In the genomic region with DNA sequence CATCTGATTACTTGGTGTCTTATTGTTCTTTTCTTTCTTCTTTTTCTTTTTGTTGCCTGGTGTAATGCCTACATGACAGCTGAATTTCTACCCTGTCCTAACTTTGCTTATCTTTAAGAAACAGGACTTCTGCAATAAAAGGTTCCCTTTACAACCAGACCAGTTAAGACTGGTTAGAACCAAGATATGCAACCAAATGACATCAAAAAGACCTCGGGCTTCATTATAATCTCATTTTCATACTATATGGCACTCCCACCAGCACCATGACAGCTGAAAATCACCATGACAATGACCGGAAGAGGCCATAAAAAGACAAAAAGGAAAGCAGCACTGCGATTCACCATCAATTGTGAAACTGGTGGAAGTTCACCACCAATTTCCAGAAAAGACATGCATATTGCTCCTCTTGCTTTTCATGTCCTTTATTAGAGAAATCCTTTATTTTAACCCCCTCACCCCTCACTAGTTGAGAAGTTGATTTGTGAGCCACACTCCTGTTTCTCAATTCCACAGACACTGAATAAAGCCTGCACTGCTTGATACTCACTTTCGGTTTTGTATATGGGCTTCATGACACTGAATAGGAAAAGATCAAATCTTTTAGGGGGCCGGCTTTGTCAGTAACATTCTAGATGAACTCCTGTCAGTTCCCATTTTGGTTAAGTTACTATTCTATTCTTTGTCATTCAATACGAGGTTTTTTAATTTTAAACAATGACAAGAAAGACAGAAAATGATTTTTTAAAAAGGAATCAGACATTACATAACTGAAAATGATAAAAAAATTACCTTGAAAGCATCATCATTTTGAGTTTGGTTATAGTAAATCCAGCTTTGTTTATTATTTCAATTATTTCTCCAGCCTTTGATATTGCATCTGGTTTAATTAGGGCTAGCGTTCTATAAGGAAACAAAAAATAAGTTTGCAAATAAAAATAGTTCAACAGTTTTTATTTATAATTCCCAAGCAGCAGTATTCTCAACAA, we compare ENCODE assay signal across 9 cellular contexts. TPM values are rescaled to one million over a fixed set of nuclear protein-coding genes. Genes with fewer than 3 reads are reported as not detected.
DNase-seq lines count a peak whose midpoint lies in the region; ATAC-seq and TF ChIP-seq lines count a peak whose summit lies in the region.
"Had no signal": no experiment of that assay in that cellular context is flagged by ENCODE, and none has a peak within 500 bp of the region (broad histone marks: within the 10 kb centered on the region; RNA-seq: fewer than 3 reads in every experiment).

No MANE protein-coding gene starts in this region.

- no peak overlapping the region for H3K27ac ChIP-seq in stomach

- ATAC-seq in GM18498 (IDR thresholded peaks at IDR 0.05; ENCODE audit: unreplicated experiment) (peak; percentile 77), GM21717 (IDR thresholded peaks at IDR 0.05; ENCODE audit: unreplicated experiment) (peak; percentile 58), HG03439 (IDR thresholded peaks at IDR 0.05; ENCODE audit: unreplicated experiment) (no peak)

- TF ChIP-seq POLR2A in stomach (IDR thresholded peaks at IDR 0.05) = no peak

- H3K9me3 ChIP-seq in stomach = no peaks in the 10 kb centered on the region

- H3K4me1 ChIP-seq in stomach = no peaks in the 10 kb centered on the region

- H3K27me3 ChIP-seq in stomach = no peaks in the 10 kb centered on the region

- 65 to 83% (median 76%) methylated on average over 7 of the region's 7 CpGs for WGBS in stomach, 5 donors

- no peak for TF ChIP-seq EP300 in stomach (IDR thresholded peaks at IDR 0.05)

- DNase-seq in NAMALWA (ENCODE audit: low spot score) (peak; percentile 46), midbrain (lab: John Stamatoyannopoulos, UW) (peak; percentile 27), NCI-H2196 (lab: John Stamatoyannopoulos, UW; ENCODE audit: unreplicated experiment) (no peak), stomach (no peak), NCI-H524 (lab: John Stamatoyannopoulos, UW) (no peak)
- DNase-seq: H7 had no signal

- no peak overlapping the region for H3K4me3 ChIP-seq in stomach

- TF ChIP-seq CTCF in stomach (IDR thresholded peaks at IDR 0.05) = no peak

- H3K36me3 ChIP-seq in stomach = peaks cover 0 to 16% (median 12%) of the 10 kb centered on the region in 4 donors

- intact Hi-C loops in stomach (cut with DNase I; ENCODE audit: low total_unique reads) = no loop called here

RNA-seq across cellular contexts. Expression of gene NME7, which starts 58.1 kb away (rescaled TPM):
- 10 to 100 TPM in 2 of 5 donors, 1 to 10 TPM in 2, not detected in 1; 7.6 to 44.3 (median 14.9) TPM for total RNA-seq in stomach
- 10 to 100 TPM in 1 of 3 donors, 1 to 10 TPM in 2; 7.8 to 10.1 (median 7.9) TPM for polyA plus RNA-seq in stomach

RNA-seq across cellular contexts. Expression of gene BLZF1, which starts 58.5 kb away (rescaled TPM):
- 10 to 100 TPM in 4 of 5 donors, 1 to 10 TPM in 1; 8.2 to 35.8 (median 10.7) TPM for total RNA-seq in stomach
- 10 to 100 TPM in 1 of 3 donors, 1 to 10 TPM in 2; 9.1 to 11.6 (median 9.3) TPM for polyA plus RNA-seq in stomach

Comparison
In these comparisons a context has a peak if more than half of its experiments do, and no peak if none do; other contexts are left out.
1. DNase-seq: peak in NAMALWA (single experiment) and midbrain (single experiment); none in NCI-H2196 (single experiment), stomach (single experiment) and NCI-H524 (0 of 2).